In genomic region chr2:20148411-20148810, GRCh38 we compare ENCODE assay signal across 22 cellular contexts.
A peak's percentile ranks its signal among the peaks of the same experiment; 100 is the strongest.
DNase-seq lines count a peak whose midpoint lies in the region; ATAC-seq and TF ChIP-seq lines count a peak whose summit lies in the region.
"Had no signal": no experiment of that assay in that cellular context is flagged by ENCODE, and none has a peak within 500 bp of the region (broad histone marks: within the 10 kb centered on the region; RNA-seq: fewer than 3 reads in every experiment).

No MANE protein-coding gene starts in this region.

- 52% methylated on average over 3 of the region's 3 CpGs for WGBS in HUES64
- 17 to 67% methylated on average over 1 to 2 of the region's 3 CpGs for WGBS in mesodermal cell (ENCODE audit: insufficient coverage in 2 of 2), 2 experiments
- 20% methylated on average over 3 of the region's 3 CpGs for WGBS in smooth muscle cell (ENCODE audit: low lambda C conversion rate)

- peak overlapping the region; percentile 51; the same call in 1 of the 2 replicates for H3K9ac ChIP-seq in HUES64 (ENCODE audit: low read depth, low read length)
- H3K9ac ChIP-seq in smooth muscle cell (ENCODE audit: low read depth): peak overlapping the region; percentile 45

- H3K4me1 ChIP-seq in HUES64 (ENCODE audit: insufficient read depth, low read length): peaks cover 32% of the 10 kb centered on the region
- peaks cover 9% of the 10 kb centered on the region for H3K4me1 ChIP-seq in mesodermal cell (ENCODE audit: control insufficient read depth, insufficient read depth, low read length, poor library complexity, severe bottlenecking)
- H3K4me1 ChIP-seq in smooth muscle cell (ENCODE audit: low read depth): peaks cover 26% of the 10 kb centered on the region

- DNase-seq in smooth muscle cell (lab: John Stamatoyannopoulos, UW; ENCODE audit: unreplicated experiment) (no peak), DMS 273 (lab: John Stamatoyannopoulos, UW; ENCODE audit: unreplicated experiment) (no peak)
- no peak for DNase-seq in activated naive CD8-positive, alpha-beta T cell treated with anti-CD3 and anti-CD28 coated beads for 36 hours
- no peak for DNase-seq in activated T-cell treated with anti-CD3 and anti-CD28 coated beads, Interleukin-2, amount 50 U/mL, for 24 hours
- DNase-seq: activated CD4-positive, CD25-positive, alpha-beta regulatory T cell treated with anti-CD3 and anti-CD28 coated beads, Interleukin-2, amount 50 U/mL, for 72 hours; activated CD8-positive, alpha-beta memory T cell treated with anti-CD3 and anti-CD28 coated beads, Interleukin-2, amount 10 ng/mL, durations not matched to agents 7 days and 5 days; activated effector memory CD4-positive, alpha-beta T cell treated with Interleukin-2 at 50 U/mL for 16 hours; cerebellar nuclear complex; foreskin keratinocyte; hypothalamus; kidney glomerular epithelial cell; midbrain; NCI-H526; pancreas; SHP77 treated with DMSO at 0.1 percent for 48 hours; stimulated activated CD4-positive, alpha-beta T cell treated with anti-CD3 and anti-CD28 coated beads, Interleukin-4, amount 100 ng/mL, for 1 hour had no signal

- H3K9me3 ChIP-seq in HUES64 (ENCODE audit: insufficient read depth, low read depth, low read length): no peaks in the 10 kb centered on the region
- H3K9me3 ChIP-seq in mesodermal cell (ENCODE audit: control insufficient read depth, low read length): no peaks in the 10 kb centered on the region
- no peaks in the 10 kb centered on the region for H3K9me3 ChIP-seq in smooth muscle cell (replicated peaks; ENCODE audit: low read depth)
- H3K9me3 ChIP-seq: pancreas had no signal

- H3K4me2 ChIP-seq in smooth muscle cell: peak overlapping the region; percentile 32

- peaks cover 0 to 6% (median 0%) of the 10 kb centered on the region in 5 experiments for H3K9me3 Mint-ChIP-seq in brain
- no peaks in the 10 kb centered on the region for H3K9me3 Mint-ChIP-seq in activated naive CD8-positive, alpha-beta T cell treated with anti-CD3 and anti-CD28 coated beads for 36 hours
- H3K9me3 Mint-ChIP-seq in activated T-cell treated with anti-CD3 and anti-CD28 coated beads, Interleukin-2, amount 50 U/mL, for 24 hours: no peaks in the 10 kb centered on the region

- peak overlapping the region; percentile 50 for H2AFZ ChIP-seq in smooth muscle cell (ENCODE audit: low read depth)

- peak overlapping the region in 3 of 5 experiments; percentile 25 to 49 (median 47) for H3K4me3 Mint-ChIP-seq in brain
- no peak overlapping the region for H3K4me3 Mint-ChIP-seq in activated naive CD8-positive, alpha-beta T cell treated with anti-CD3 and anti-CD28 coated beads for 36 hours
- H3K4me3 Mint-ChIP-seq in activated T-cell treated with anti-CD3 and anti-CD28 coated beads, Interleukin-2, amount 50 U/mL, for 24 hours: no peak overlapping the region
- H3K4me3 Mint-ChIP-seq: activated CD8-positive, alpha-beta memory T cell treated with anti-CD3 and anti-CD28 coated beads, Interleukin-2, amount 10 ng/mL, durations not matched to agents 7 days and 5 days; B cell had no signal

- peaks cover 3% of the 10 kb centered on the region for H3F3A ChIP-seq in smooth muscle cell (ENCODE audit: low read depth)

- no peak for ATAC-seq in HG02678 (IDR thresholded peaks at IDR 0.05; ENCODE audit: unreplicated experiment)
- ATAC-seq: activated CD8-positive, alpha-beta memory T cell treated with anti-CD3 and anti-CD28 coated beads, Interleukin-2, amount 10 ng/mL, durations not matched to agents 7 days and 5 days; foreskin keratinocyte; HCT116 had no signal

- H3K27me3 ChIP-seq in HUES64 (ENCODE audit: insufficient read depth, low read length) (no peaks in the 10 kb centered on the region), smooth muscle cell (ENCODE audit: low read depth) (no peaks in the 10 kb centered on the region)
- H3K27me3 ChIP-seq: foreskin keratinocyte, pancreas had no signal

- H3K36me3 Mint-ChIP-seq in brain: no peaks in the 10 kb centered on the region
- no peaks in the 10 kb centered on the region for H3K36me3 Mint-ChIP-seq in activated naive CD8-positive, alpha-beta T cell treated with anti-CD3 and anti-CD28 coated beads for 36 hours
- no peaks in the 10 kb centered on the region for H3K36me3 Mint-ChIP-seq in activated T-cell treated with anti-CD3 and anti-CD28 coated beads, Interleukin-2, amount 50 U/mL, for 24 hours (ENCODE audit: low read depth)
- H3K36me3 Mint-ChIP-seq: activated CD8-positive, alpha-beta memory T cell treated with anti-CD3 and anti-CD28 coated beads, Interleukin-2, amount 10 ng/mL, durations not matched to agents 7 days and 5 days had no signal

- peak overlapping the region in 4 of 5 experiments; percentile 64 to 95 (median 88) for H3K27ac Mint-ChIP-seq in brain
- no peak overlapping the region for H3K27ac Mint-ChIP-seq in activated naive CD8-positive, alpha-beta T cell treated with anti-CD3 and anti-CD28 coated beads for 36 hours
- no peak overlapping the region for H3K27ac Mint-ChIP-seq in activated T-cell treated with anti-CD3 and anti-CD28 coated beads, Interleukin-2, amount 50 U/mL, for 24 hours
- H3K27ac Mint-ChIP-seq: activated CD8-positive, alpha-beta memory T cell treated with anti-CD3 and anti-CD28 coated beads, Interleukin-2, amount 10 ng/mL, durations not matched to agents 7 days and 5 days; B cell had no signal

- no peaks in the 10 kb centered on the region for H3K36me3 ChIP-seq in HUES64 (ENCODE audit: insufficient read depth, low read length)
- no peaks in the 10 kb centered on the region for H3K36me3 ChIP-seq in mesodermal cell (ENCODE audit: control insufficient read depth, insufficient read depth, low read length)
- no peaks in the 10 kb centered on the region for H3K36me3 ChIP-seq in smooth muscle cell (ENCODE audit: low read depth)
- H3K36me3 ChIP-seq: pancreas had no signal

- H3K4me1 Mint-ChIP-seq in brain: peaks cover 40% of the 10 kb centered on the region
- no peaks in the 10 kb centered on the region for H3K4me1 Mint-ChIP-seq in activated naive CD8-positive, alpha-beta T cell treated with anti-CD3 and anti-CD28 coated beads for 36 hours
- peaks cover 2% of the 10 kb centered on the region for H3K4me1 Mint-ChIP-seq in activated T-cell treated with anti-CD3 and anti-CD28 coated beads, Interleukin-2, amount 50 U/mL, for 24 hours (ENCODE audit: low read depth)
- H3K4me1 Mint-ChIP-seq: activated CD8-positive, alpha-beta memory T cell treated with anti-CD3 and anti-CD28 coated beads, Interleukin-2, amount 10 ng/mL, durations not matched to agents 7 days and 5 days had no signal

- no peak overlapping the region for H3K4me3 ChIP-seq in HUES64 (ENCODE audit: low read length)
- no peak overlapping the region for H3K4me3 ChIP-seq in mesodermal cell (ENCODE audit: extremely low read depth, insufficient read depth, low read length, poor library complexity, severe bottlenecking)
- H3K4me3 ChIP-seq in smooth muscle cell: no peak overlapping the region
- H3K4me3 ChIP-seq: pancreas had no signal

- peaks cover 4% of the 10 kb centered on the region for H3K27me3 Mint-ChIP-seq in brain
- peaks cover 32% of the 10 kb centered on the region for H3K27me3 Mint-ChIP-seq in activated naive CD8-positive, alpha-beta T cell treated with anti-CD3 and anti-CD28 coated beads for 36 hours
- H3K27me3 Mint-ChIP-seq in activated T-cell treated with anti-CD3 and anti-CD28 coated beads, Interleukin-2, amount 50 U/mL, for 24 hours: peaks cover 39% of the 10 kb centered on the region

- no peak for TF ChIP-seq CTCF in brain (conservative IDR thresholded peaks at IDR 0.05)
- TF ChIP-seq CTCF in smooth muscle cell (IDR thresholded peaks at IDR 0.05; ENCODE audit: borderline replicate concordance, insufficient read depth, poor library complexity, severe bottlenecking): no peak

- H3K27ac ChIP-seq in HUES64 (ENCODE audit: low read depth, low read length): peak overlapping the region; percentile 55; the same call in 1 of the 2 replicates
- H3K27ac ChIP-seq in mesodermal cell (ENCODE audit: low read depth, low read length, severe bottlenecking): peak overlapping the region; percentile 85
- H3K27ac ChIP-seq in smooth muscle cell (ENCODE audit: low read depth): peak overlapping the region; percentile 90
- H3K27ac ChIP-seq: foreskin keratinocyte, pancreas had no signal

- H4K20me1 ChIP-seq in smooth muscle cell (ENCODE audit: low read depth): no peaks in the 10 kb centered on the region

- no peaks in the 10 kb centered on the region for H3K79me2 ChIP-seq in smooth muscle cell (ENCODE audit: low read depth)

Comparison
In these comparisons a context has a peak if more than half of its experiments do, and no peak if none do; other contexts are left out.
1. H3K27ac Mint-ChIP-seq: peak in brain (4 of 5); none in activated naive CD8-positive, alpha-beta T cell treated with anti-CD3 and anti-CD28 coated beads for 36 hours (single experiment) and activated T-cell treated with anti-CD3 and anti-CD28 coated beads, Interleukin-2, amount 50 U/mL, for 24 hours (single experiment).
2. H3K4me3 Mint-ChIP-seq: peak in brain (3 of 5); none in activated naive CD8-positive, alpha-beta T cell treated with anti-CD3 and anti-CD28 coated beads for 36 hours (single experiment) and activated T-cell treated with anti-CD3 and anti-CD28 coated beads, Interleukin-2, amount 50 U/mL, for 24 hours (single experiment).
3. Peak in every context shown above with its lines, with median percentiles within 50 percentile points of each other: H3K27ac ChIP-seq.